In genomic region chr9:34985311-34985899, GRCh38 we compare ENCODE assay signal across 8 cellular contexts. TPM values are rescaled to one million over a fixed set of nuclear protein-coding genes. Genes with fewer than 3 reads are reported as not detected.
DNase-seq lines count a peak whose midpoint lies in the region; ATAC-seq, FAIRE-seq and TF ChIP-seq lines count a peak whose summit lies in the region.

No MANE protein-coding gene starts in this region.

- H3K9me3 ChIP-seq in PC-9 (ENCODE audit: insufficient read depth, low read depth) = no peaks in the 10 kb centered on the region

- no peaks in the 10 kb centered on the region for H3K27me3 Mint-ChIP-seq in activated naive CD4-positive, alpha-beta T cell treated with anti-CD3 and anti-CD28 coated beads, Interleukin-2, amount 50 U/mL, for 24 hours

- no peaks in the 10 kb centered on the region for H4K20me1 ChIP-seq in PC-9 (ENCODE audit: insufficient read depth)

- intact Hi-C loops in PC-9 (cut with micrococcal nuclease; ENCODE audit: unreplicated experiment) = loop anchor here (5.0 kb wide), 1 partner anchor 87 kb away; the partner anchor contains the start of gene VCP

- no TSS peak for BruUV-seq in PC-9 (replicated peaks; lab: Mats Ljungman, UMichigan)

- H3K9me2 ChIP-seq in PC-9 (ENCODE audit: insufficient read depth) = no peaks in the 10 kb centered on the region

- no peak overlapping the region for H3K27ac ChIP-seq in HL-60 (replicated peaks)
- no peak overlapping the region for H3K27ac ChIP-seq in PC-9

- H3K27ac Mint-ChIP-seq in activated naive CD4-positive, alpha-beta T cell treated with anti-CD3 and anti-CD28 coated beads, Interleukin-2, amount 50 U/mL, for 24 hours = peak overlapping the region; percentile 82

- no peak overlapping the region for H2AFZ ChIP-seq in PC-9

- peaks cover 70% of the 10 kb centered on the region for H3K4me1 Mint-ChIP-seq in activated naive CD4-positive, alpha-beta T cell treated with anti-CD3 and anti-CD28 coated beads, Interleukin-2, amount 50 U/mL, for 24 hours

- no peaks in the 10 kb centered on the region for H3K9me3 Mint-ChIP-seq in activated naive CD4-positive, alpha-beta T cell treated with anti-CD3 and anti-CD28 coated beads, Interleukin-2, amount 50 U/mL, for 24 hours

- H3K4me1 ChIP-seq in PC-9 (replicated peaks; ENCODE audit: insufficient read depth) = no peaks in the 10 kb centered on the region

- H3K36me3 ChIP-seq in PC-9 (ENCODE audit: low read depth) = no peaks in the 10 kb centered on the region

- H3K4me3 ChIP-seq in HL-60 (replicated peaks; ENCODE audit: insufficient read depth, low read length) (no peak overlapping the region), PC-9 (no peak overlapping the region)

- no peak for DNase-seq in D721Med (ENCODE audit: insufficient read length, low spot score)
- DNase-seq in HL-60 (ENCODE audit: low read depth in 1 of 2, low spot score in 1 of 2) = peak in 1 of 2 experiments; percentile 60
- peak in 1 of 2 experiments; percentile 37 for DNase-seq in PC-9
- DNase-seq in hepatic stellate cell (ENCODE audit: low spot score) = peak; percentile 47
- peak; percentile 61 for DNase-seq in stimulated activated CD4-positive, alpha-beta T cell treated with anti-CD3 and anti-CD28 coated beads, Interleukin-1b, Interleukin-23, amount 100 ng/mL, for 48 hours
- DNase-seq in middle frontal gyrus (ENCODE audit: extremely low spot score, low spot score) = no peak

- no peaks in the 10 kb centered on the region for H3K79me2 ChIP-seq in PC-9 (ENCODE audit: low read depth)

- no peak for ATAC-seq in GM19035 (IDR thresholded peaks at IDR 0.05; ENCODE audit: unreplicated experiment)

- peak; percentile 16 for FAIRE-seq in D721Med (lab: Jason Lieb, UNC)

- no peak overlapping the region for H3K4me2 ChIP-seq in PC-9

- POLR2A ChIA-PET in PC-9 (lab: Charles Lee; ENCODE audit: unreplicated experiment) = no interaction called here

- no peaks in the 10 kb centered on the region for H3F3A ChIP-seq in PC-9 (ENCODE audit: insufficient read depth, low read depth)

- TF ChIP-seq CTCF in D721Med (IDR thresholded peaks at IDR 0.05; ENCODE audit: insufficient read depth, missing control alignments) (peak; percentile 88), HL-60 (IDR thresholded peaks at IDR 0.05; ENCODE audit: insufficient read depth, low read length) (peak; percentile 70), PC-9 (conservative IDR thresholded peaks at IDR 0.05) (peak; percentile 75)

- peak overlapping the region; percentile 45 for H3K4me3 Mint-ChIP-seq in activated naive CD4-positive, alpha-beta T cell treated with anti-CD3 and anti-CD28 coated beads, Interleukin-2, amount 50 U/mL, for 24 hours

- H3K27me3 ChIP-seq in HL-60 (ENCODE audit: insufficient read depth, poor library complexity, severe bottlenecking) = peaks cover 7% of the 10 kb centered on the region
- peaks cover 8% of the 10 kb centered on the region; the same call in 1 of the 2 replicates for H3K27me3 ChIP-seq in PC-9 (ENCODE audit: insufficient read depth, low read depth)

- H3K36me3 Mint-ChIP-seq in activated naive CD4-positive, alpha-beta T cell treated with anti-CD3 and anti-CD28 coated beads, Interleukin-2, amount 50 U/mL, for 24 hours = no peaks in the 10 kb centered on the region

- CTCF ChIA-PET in PC-9 (lab: Charles Lee) = interaction anchor here (0.6 to 1.1 kb wide), 2 partner anchors 9 to 21 kb away, joined by 3 read pairs; no protein-coding TSS in a partner anchor

RNA-seq across cellular contexts. Expression of gene DNAJB5, which starts 4.1 kb away (rescaled TPM):
- 0.79 and 0.98 TPM in 2 replicates for total RNA-seq in PC-9 (2021)

RNA-seq across cellular contexts. Expression of gene PHF24, which starts 27.3 kb away (rescaled TPM):
- not detected in 2 replicates for total RNA-seq in PC-9 (2021)

Comparison
In these comparisons a context has a peak if more than half of its experiments do, and no peak if none do; other contexts are left out.
1. DNase-seq: peak in hepatic stellate cell (single experiment) and stimulated activated CD4-positive, alpha-beta T cell treated with anti-CD3 and anti-CD28 coated beads, Interleukin-1b, Interleukin-23, amount 100 ng/mL, for 48 hours (single experiment); none in D721Med (single experiment) and middle frontal gyrus (single experiment).
2. Peak in every context shown above with its lines, with median percentiles within 50 percentile points of each other: CTCF ChIP-seq.